19 cellular contexts compared by ENCODE assay signal in the genomic region with DNA sequence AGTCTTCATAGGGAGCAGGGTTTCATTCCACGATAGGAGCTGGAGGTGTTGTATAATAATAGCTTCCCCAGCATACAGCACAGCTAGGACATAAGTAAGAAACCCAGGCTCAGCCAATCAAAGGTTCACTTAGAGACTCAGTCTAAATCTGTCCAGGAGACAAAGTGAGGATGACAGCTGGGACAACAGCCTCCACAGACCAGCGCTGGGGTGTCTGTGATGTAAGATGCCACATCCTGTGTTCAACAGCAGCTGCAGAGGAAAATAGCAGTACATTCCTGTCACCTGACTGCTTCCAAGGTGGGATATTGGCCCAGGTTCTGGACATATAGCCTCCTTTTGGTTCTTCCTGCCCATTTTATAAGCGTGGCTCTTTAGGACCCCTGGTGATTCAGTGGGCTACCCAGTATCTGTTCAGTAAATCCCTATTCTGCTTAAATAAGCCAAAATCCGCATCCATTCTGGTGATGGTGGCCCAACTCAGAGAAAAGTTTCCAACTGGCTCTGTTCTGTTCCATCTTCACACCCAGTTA.
DNase-seq lines count a peak whose midpoint lies in the region; ATAC-seq and TF ChIP-seq lines count a peak whose summit lies in the region.
"Had no signal": no experiment of that assay in that cellular context is flagged by ENCODE, and none has a peak within 500 bp of the region (broad histone marks: within the 10 kb centered on the region; RNA-seq: fewer than 3 reads in every experiment).

No MANE protein-coding gene starts in this region.

- peak overlapping the region in 7 of 8 donors; percentile 43 to 93 (median 86) for H3K27ac Mint-ChIP-seq in CD8-positive, alpha-beta memory T cell
- H3K27ac Mint-ChIP-seq in T-helper 17 cell (peak overlapping the region; percentile 80), chondrocyte (ENCODE audit: unreplicated experiment) (no peak overlapping the region)
- H3K27ac Mint-ChIP-seq in naive thymus-derived CD8-positive, alpha-beta T cell = peak overlapping the region in 8 of 10 donors; percentile 7 to 92 (median 76)
- H3K27ac Mint-ChIP-seq: activated T-cell treated with anti-CD3 and anti-CD28 coated beads, Interleukin-2, amount 50 U/mL, for 24 hours; stimulated activated memory B cell treated with anti-CD40 and anti-IgM and Interleukin-4, amounts not matched to agents 10 μg/mL and 1 μg/mL and 100 μg/mL, for 72 hours; T-helper 2 cell treated with Interferon-gamma antibody and Interleukin-4, amounts not matched to agents 5 μg/mL and 100 μg/mL, for 36 hours had no signal

- H3K4me3 ChIP-seq in CD8-positive, alpha-beta memory T cell (ENCODE audit: low read length) = no peak overlapping the region
- H3K4me3 ChIP-seq in colonic mucosa = no peak overlapping the region
- H3K4me3 ChIP-seq: A549, spleen had no signal

- peaks cover 73 to 76% (median 75%) of the 10 kb centered on the region in 3 donors for H3K4me1 Mint-ChIP-seq in CD8-positive, alpha-beta memory T cell
- H3K4me1 Mint-ChIP-seq in T-helper 17 cell (peaks cover 54% of the 10 kb centered on the region), chondrocyte (ENCODE audit: low read depth) (no peaks in the 10 kb centered on the region)
- H3K4me1 Mint-ChIP-seq in naive thymus-derived CD8-positive, alpha-beta T cell = peaks cover 42 to 67% (median 62%) of the 10 kb centered on the region in 4 donors
- H3K4me1 Mint-ChIP-seq: stimulated activated memory B cell treated with anti-CD40 and anti-IgM and Interleukin-4, amounts not matched to agents 10 μg/mL and 1 μg/mL and 100 μg/mL, for 72 hours had no signal

- intact Hi-C loops in colonic mucosa (cut with DNase I) = no loop called here

- POLR2A ChIA-PET in CD8-positive, alpha-beta memory T cell (lab: Charles Lee) = interaction anchor here (1.0 kb wide), 1 partner anchor 10 kb away, joined by 4 read pairs; no protein-coding TSS in a partner anchor
- POLR2A ChIA-PET in naive thymus-derived CD8-positive, alpha-beta T cell (lab: Charles Lee) = interaction anchor here (0.6 to 0.8 kb wide), 2 partner anchors 9 to 1259 kb away, joined by 3 read pairs; no protein-coding TSS in a partner anchor

- no peaks in the 10 kb centered on the region for H3K36me3 ChIP-seq in CD8-positive, alpha-beta memory T cell (ENCODE audit: insufficient read depth, low read length)
- H3K36me3 ChIP-seq in colonic mucosa = no peaks in the 10 kb centered on the region
- H3K36me3 ChIP-seq: spleen had no signal

- no peaks in the 10 kb centered on the region for H3K36me3 Mint-ChIP-seq in CD8-positive, alpha-beta memory T cell
- H3K36me3 Mint-ChIP-seq in T-helper 17 cell (ENCODE audit: low read depth) (no peaks in the 10 kb centered on the region), chondrocyte (ENCODE audit: low read depth) (no peaks in the 10 kb centered on the region)
- H3K36me3 Mint-ChIP-seq in naive thymus-derived CD8-positive, alpha-beta T cell = no peaks in the 10 kb centered on the region
- H3K36me3 Mint-ChIP-seq: stimulated activated memory B cell treated with anti-CD40 and anti-IgM and Interleukin-4, amounts not matched to agents 10 μg/mL and 1 μg/mL and 100 μg/mL, for 72 hours had no signal

- H3K4me3 Mint-ChIP-seq in CD8-positive, alpha-beta memory T cell = peak overlapping the region in 6 of 7 donors; percentile 40 to 70 (median 47)
- peak overlapping the region; percentile 57 for H3K4me3 Mint-ChIP-seq in T-helper 17 cell
- peak overlapping the region in 7 of 10 donors; percentile 19 to 60 (median 30) for H3K4me3 Mint-ChIP-seq in naive thymus-derived CD8-positive, alpha-beta T cell
- no peak overlapping the region for H3K4me3 Mint-ChIP-seq in chondrocyte (ENCODE audit: unreplicated experiment)
- H3K4me3 Mint-ChIP-seq: activated T-cell treated with anti-CD3 and anti-CD28 coated beads, Interleukin-2, amount 50 U/mL, for 24 hours; stimulated activated memory B cell treated with anti-CD40 and anti-IgM and Interleukin-4, amounts not matched to agents 10 μg/mL and 1 μg/mL and 100 μg/mL, for 72 hours; T-helper 2 cell treated with Interferon-gamma antibody and Interleukin-4, amounts not matched to agents 5 μg/mL and 100 μg/mL, for 36 hours had no signal

- peaks cover 60% of the 10 kb centered on the region for H3K4me1 ChIP-seq in CD8-positive, alpha-beta memory T cell (ENCODE audit: insufficient read depth, low read length)
- no peaks in the 10 kb centered on the region for H3K4me1 ChIP-seq in colonic mucosa
- H3K4me1 ChIP-seq: A549, parathyroid adenoma had no signal

- TF ChIP-seq CTCF in chondrocyte (IDR thresholded peaks at IDR 0.05) (no peak), colonic mucosa (IDR thresholded peaks at IDR 0.05) (no peak)

- H3K9me3 ChIP-seq in CD8-positive, alpha-beta memory T cell (ENCODE audit: low read length) = no peaks in the 10 kb centered on the region
- H3K9me3 ChIP-seq in T-helper 17 cell (ENCODE audit: control insufficient read depth, low read length, poor library complexity, severe bottlenecking) (no peaks in the 10 kb centered on the region), colonic mucosa (no peaks in the 10 kb centered on the region)
- H3K9me3 ChIP-seq: A549, spleen had no signal

- H3K27me3 Mint-ChIP-seq in CD8-positive, alpha-beta memory T cell = no peaks in the 10 kb centered on the region
- H3K27me3 Mint-ChIP-seq in T-helper 17 cell (peaks cover 6% of the 10 kb centered on the region), chondrocyte (ENCODE audit: low read depth) (peaks cover 36% of the 10 kb centered on the region)
- peaks cover 0 to 4% (median 0%) of the 10 kb centered on the region in 5 donors for H3K27me3 Mint-ChIP-seq in naive thymus-derived CD8-positive, alpha-beta T cell
- H3K27me3 Mint-ChIP-seq: activated T-cell treated with anti-CD3 and anti-CD28 coated beads, Interleukin-2, amount 50 U/mL, for 24 hours had no signal

- no peak overlapping the region for H3K9ac ChIP-seq in colonic mucosa (ENCODE audit: low read depth in 2 of 2, low read length in 2 of 2)
- H3K9ac ChIP-seq: parathyroid adenoma had no signal

- DNase-seq in NCI-H82 (lab: John Stamatoyannopoulos, UW) = peak; percentile 28
- DNase-seq in NCI-H82 treated with DMSO at 0.1 percent for 48 hours (lab: John Stamatoyannopoulos, UW; ENCODE audit: unreplicated experiment) = no peak
- peak in 3 of 5 donors; percentile 15 to 30 (median 23) for DNase-seq in CD8-positive, alpha-beta memory T cell
- no peak for DNase-seq in T-helper 17 cell
- peak in 4 of 10 donors; percentile 12 to 50 (median 36) for DNase-seq in naive thymus-derived CD8-positive, alpha-beta T cell
- DNase-seq in chondrocyte (ENCODE audit: low spot score) = no peak
- DNase-seq in colonic mucosa = no peak
- DNase-seq: activated CD4-positive, CD25-positive, alpha-beta regulatory T cell treated with anti-CD3 and anti-CD28 coated beads, Interleukin-2, amount 50 U/mL, for 72 hours; activated T-cell treated with anti-CD3 and anti-CD28 coated beads, Interleukin-2, amount 50 U/mL, for 24 hours; aorta; foreskin melanocyte; left ventricle myocardium superior; NCI-H1105 treated with DMSO at 0.1 percent for 48 hours; spleen had no signal

- CTCF ChIA-PET in CD8-positive, alpha-beta memory T cell (lab: Charles Lee) = interaction anchor here (4.9 kb wide), 1 partner anchor 16 kb away, joined by 30 read pairs; no protein-coding TSS in a partner anchor

- no peaks in the 10 kb centered on the region for H3K27me3 ChIP-seq in CD8-positive, alpha-beta memory T cell (ENCODE audit: insufficient read depth, low read length, poor library complexity, severe bottlenecking)
- H3K27me3 ChIP-seq in colonic mucosa = no peaks in the 10 kb centered on the region

- no peaks in the 10 kb centered on the region for H3K9me3 Mint-ChIP-seq in CD8-positive, alpha-beta memory T cell
- H3K9me3 Mint-ChIP-seq in naive thymus-derived CD8-positive, alpha-beta T cell = no peaks in the 10 kb centered on the region
- peaks cover 10% of the 10 kb centered on the region for H3K9me3 Mint-ChIP-seq in chondrocyte (ENCODE audit: low read depth)
- H3K9me3 Mint-ChIP-seq: activated T-cell treated with anti-CD3 and anti-CD28 coated beads, Interleukin-2, amount 50 U/mL, for 24 hours; stimulated activated memory B cell treated with anti-CD40 and anti-IgM and Interleukin-4, amounts not matched to agents 10 μg/mL and 1 μg/mL and 100 μg/mL, for 72 hours; T-helper 2 cell treated with Interferon-gamma antibody and Interleukin-4, amounts not matched to agents 5 μg/mL and 100 μg/mL, for 36 hours had no signal

- ATAC-seq in T-helper 17 cell (peak; percentile 77), esophagus mucosa (no peak)
- peak; percentile 72 to 83 for ATAC-seq in naive thymus-derived CD8-positive, alpha-beta T cell
- ATAC-seq: A549; left ventricle myocardium superior; stimulated activated memory B cell treated with anti-CD40 and anti-IgM and Interleukin-4, amounts not matched to agents 10 μg/mL and 1 μg/mL and 100 μg/mL, for 72 hours had no signal

- no peak overlapping the region for H3K27ac ChIP-seq in CD8-positive, alpha-beta memory T cell (ENCODE audit: low read depth, low read length)
- H3K27ac ChIP-seq in colonic mucosa = no peak overlapping the region
- H3K27ac ChIP-seq: A549, parathyroid adenoma had no signal

Comparison
In these comparisons a context has a peak if more than half of its experiments do, and no peak if none do; other contexts are left out.
1. DNase-seq: peak in NCI-H82 (single experiment) and CD8-positive, alpha-beta memory T cell (3 of 5); none in NCI-H82 treated with DMSO at 0.1 percent for 48 hours (single experiment), T-helper 17 cell (0 of 3), chondrocyte (single experiment) and colonic mucosa (single experiment).